ENCODE assay signal across 9 cellular contexts in genomic region chr9:132240860-132241482, GRCh38.
DNase-seq lines count a peak whose midpoint lies in the region; ATAC-seq and TF ChIP-seq lines count a peak whose summit lies in the region.
"Had no signal": no experiment of that assay in that cellular context is flagged by ENCODE, and none has a peak within 500 bp of the region (broad histone marks: within the 10 kb centered on the region; RNA-seq: fewer than 3 reads in every experiment).

No MANE protein-coding gene starts in this region.

- 34% methylated on average over 6 of the region's 62 CpGs for WGBS in mammary epithelial cell (ENCODE audit: low coverage, missing lambda C conversion rate)

- H3K4me3 Mint-ChIP-seq in WTC11 = peak overlapping the region; percentile 89

- H3K36me3 ChIP-seq in mammary epithelial cell (ENCODE audit: insufficient read depth, low read length) (no peaks in the 10 kb centered on the region), skeletal muscle tissue (ENCODE audit: control insufficient read depth in 3 of 3, insufficient read depth in 3 of 3, low read length in 3 of 3) (no peaks in the 10 kb centered on the region)

- dilution Hi-C loops in mammary epithelial cell (cut with HindIII; ENCODE audit: low sequenced_read_pairs) = no loop called here

- H3K4me1 Mint-ChIP-seq in WTC11 = peaks cover 24% of the 10 kb centered on the region

- peak overlapping the region; percentile 99 for H3K4me2 ChIP-seq in mammary epithelial cell (ENCODE audit: insufficient read depth, low read depth, low read length)

- H4K20me1 ChIP-seq in mammary epithelial cell (ENCODE audit: insufficient read depth, low read length) = no peaks in the 10 kb centered on the region

- H3K36me3 Mint-ChIP-seq in WTC11 = no peaks in the 10 kb centered on the region

- H3K9ac ChIP-seq in mammary epithelial cell (ENCODE audit: insufficient read depth, low read length) = no peak overlapping the region
- H3K9ac ChIP-seq in skeletal muscle tissue (ENCODE audit: low read depth in 1 of 3, low read length in 3 of 3) = peak overlapping the region in 1 of 3 donors; percentile 8

- peaks cover 39% of the 10 kb centered on the region for H3K27me3 Mint-ChIP-seq in WTC11 (ENCODE audit: low read depth)

- BruUV-seq in mammary epithelial cell (replicated peaks; lab: Mats Ljungman, UMichigan) = no TSS peak

- CTCF ChIA-PET in WTC11 (lab: Charles Lee) (interaction anchor here (0.6 to 10.1 kb wide), 19 partner anchors 8 to 1866 kb away, joined by 3 to 343 read pairs (median 6); no protein-coding TSS in a partner anchor), mammary epithelial cell (lab: Charles Lee; ENCODE audit: low non-redundant PET) (interaction anchor here (0.6 to 0.7 kb wide), 2 partner anchors 12 to 1559 kb away, joined by 3 to 4 read pairs; no protein-coding TSS in a partner anchor)

- intact Hi-C loops in mammary epithelial cell (cut with micrococcal nuclease) = no loop called here

- peak; percentile 74 for ATAC-seq in GM18867 (IDR thresholded peaks at IDR 0.05; ENCODE audit: unreplicated experiment)
- ATAC-seq in HG03108 (IDR thresholded peaks at IDR 0.05; ENCODE audit: unreplicated experiment) = peak; percentile 76
- ATAC-seq in WTC11 = peak; percentile 93

- H3K4me3 ChIP-seq in mammary epithelial cell (replicated peaks in 1 of 3; ENCODE audit: insufficient read depth in 1 of 3, low read depth in 2 of 3, low read length in 3 of 3) (peak overlapping the region; percentile 46 to 55 (median 48)), skeletal muscle tissue (ENCODE audit: low read length in 3 of 3) (peak overlapping the region; percentile 65 to 76 (median 75))

- DNase-seq in 8988T = peak; percentile 98
- DNase-seq in NCI-H226 = peak; percentile 88
- peak; percentile 100 for DNase-seq in WTC11 (ENCODE audit: low spot score)
- peak; percentile 87 for DNase-seq in mammary epithelial cell
- DNase-seq in iPS-NIHi7 (ENCODE audit: extremely low spot score) = peak; percentile 99

- no peaks in the 10 kb centered on the region for H3K9me3 Mint-ChIP-seq in WTC11

- TF ChIP-seq CTCF in WTC11 (IDR thresholded peaks at IDR 0.05) = no peak
- no peak for TF ChIP-seq CTCF in mammary epithelial cell (conservative IDR thresholded peaks at IDR 0.05 in 1 of 2, IDR thresholded peaks at IDR 0.05 in 1 of 2; ENCODE audit: extremely low read depth in 1 of 2, insufficient read depth in 1 of 2, low read depth in 1 of 2, low read length in 2 of 2)

- peak overlapping the region; percentile 88 for H2AFZ ChIP-seq in mammary epithelial cell (ENCODE audit: low read depth, low read length)

- POLR2A ChIA-PET in WTC11 (lab: Charles Lee) = interaction anchor here (0.7 to 1.3 kb wide), 5 partner anchors 71 to 229 kb away, joined by 3 to 5 read pairs (median 4); partner anchors contain the start of gene NTNG2

- H3K79me2 ChIP-seq in mammary epithelial cell (ENCODE audit: insufficient read depth, low read length) = no peaks in the 10 kb centered on the region

- H3K27ac Mint-ChIP-seq in WTC11 = 0 out of 2 replicates have a peak overlapping the region, but pooled peaks have one; percentile 45

- peaks cover 16% of the 10 kb centered on the region for H3K4me1 ChIP-seq in mammary epithelial cell (ENCODE audit: insufficient read depth, low read length)
- peaks cover 0 to 24% (median 22%) of the 10 kb centered on the region in 3 donors for H3K4me1 ChIP-seq in skeletal muscle tissue (ENCODE audit: control insufficient read depth in 3 of 3, insufficient read depth in 3 of 3, low read length in 3 of 3)

- in situ Hi-C loops in mammary epithelial cell (cut with MboI; ENCODE audit: low sequenced_read_pairs in 2 of 2) = no loop called here

- H3K27ac ChIP-seq in mammary epithelial cell (ENCODE audit: insufficient read depth, low read depth, low read length) (no peak overlapping the region), skeletal muscle tissue (ENCODE audit: low read depth, low read length) (no peak overlapping the region)
- H3K27ac ChIP-seq: C4-2B had no signal

- H3K9me3 ChIP-seq in mammary epithelial cell (replicated peaks; ENCODE audit: insufficient read depth, low read length) (no peaks in the 10 kb centered on the region), skeletal muscle tissue (ENCODE audit: control insufficient read depth in 3 of 3, low read length in 3 of 3) (no peaks in the 10 kb centered on the region)

- H3K27me3 ChIP-seq in mammary epithelial cell (ENCODE audit: insufficient read depth, low read length) (peaks cover 2% of the 10 kb centered on the region), skeletal muscle tissue (ENCODE audit: control insufficient read depth in 3 of 3, insufficient read depth in 3 of 3, low read length in 3 of 3) (peaks cover 20 to 56% (median 21%) of the 10 kb centered on the region in 3 donors)

TF ChIP-seq in WTC11, 78 proteins besides CTCF, POLR2A, EP300 and RAD21 (continues in another document):
- TF ChIP-seq ZNF121 (CRISPR knock-in tag; IDR thresholded peaks at IDR 0.05) (peak; percentile 100), HMGXB4 (CRISPR knock-in tag; IDR thresholded peaks at IDR 0.05) (no peak), PRDM15 (CRISPR knock-in tag; IDR thresholded peaks at IDR 0.05) (no peak), ZNF416 (CRISPR knock-in tag; IDR thresholded peaks at IDR 0.05) (0 out of 2 replicates have a peak, but pooled peaks have one; percentile 45), MAX (CRISPR knock-in tag; IDR thresholded peaks at IDR 0.05) (peak; percentile 63), SP1 (CRISPR knock-in tag; conservative IDR thresholded peaks at IDR 0.05) (peak; percentile 82), E2F5 (CRISPR knock-in tag; IDR thresholded peaks at IDR 0.05) (no peak), CREB1 (CRISPR knock-in tag; IDR thresholded peaks at IDR 0.05) (no peak; the same call in 1 of the 2 replicates), ATF2 (CRISPR knock-in tag; IDR thresholded peaks at IDR 0.05; ENCODE audit: borderline replicate concordance, low read depth) (no peak), NFE2L1 (CRISPR knock-in tag; IDR thresholded peaks at IDR 0.05) (no peak)
